1 cellular context compared by ENCODE assay signal in genomic region chr4:5387457-5387856, GRCh38.
TF ChIP-seq lines count a peak whose summit lies in the region.

No MANE protein-coding gene starts in this region.

TF ChIP-seq in H1, 55 proteins besides CTCF, POLR2A, EP300 and RAD21:
- TF ChIP-seq HDAC6 (IDR thresholded peaks at IDR 0.05; ENCODE audit: low read depth, low read length) (no peak), CHD1 (IDR thresholded peaks at IDR 0.05; ENCODE audit: low read depth, low read length) (no peak), JUND (IDR thresholded peaks at IDR 0.05; ENCODE audit: low read length) (no peak), POLR2AphosphoS5 (IDR thresholded peaks at IDR 0.05; ENCODE audit: low read depth, low read length) (no peak), ZNF274 (IDR thresholded peaks at IDR 0.05; ENCODE audit: borderline replicate concordance, extremely low read depth, low read length) (no peak), CHD2 (IDR thresholded peaks at IDR 0.05; ENCODE audit: low read length) (no peak), FOSL1 (IDR thresholded peaks at IDR 0.05; ENCODE audit: insufficient read depth, low read depth, low read length) (no peak), SP2 (IDR thresholded peaks at IDR 0.05; ENCODE audit: low read length) (no peak), SAP30 (IDR thresholded peaks at IDR 0.05; ENCODE audit: insufficient read depth, insufficient replicate concordance, low read length) (no peak), RFX5 (IDR thresholded peaks at IDR 0.05; ENCODE audit: borderline replicate concordance, low read depth, low read length) (no peak), EZH2 (IDR thresholded peaks at IDR 0.05; ENCODE audit: low read depth, low read length, severe bottlenecking) (no peak), SRF (IDR thresholded peaks at IDR 0.05; ENCODE audit: low read depth, low read length) (no peak), TEAD4 (IDR thresholded peaks at IDR 0.05; ENCODE audit: low read depth, low read length) (no peak), TCF12 (IDR thresholded peaks at IDR 0.05; ENCODE audit: low read depth, low read length) (no peak), EGR1 (IDR thresholded peaks at IDR 0.05; ENCODE audit: borderline replicate concordance, low read depth, low read length) (no peak), USF2 (IDR thresholded peaks at IDR 0.05; ENCODE audit: low read length) (no peak)
